8 cellular contexts compared by ENCODE assay signal in the genomic region with DNA sequence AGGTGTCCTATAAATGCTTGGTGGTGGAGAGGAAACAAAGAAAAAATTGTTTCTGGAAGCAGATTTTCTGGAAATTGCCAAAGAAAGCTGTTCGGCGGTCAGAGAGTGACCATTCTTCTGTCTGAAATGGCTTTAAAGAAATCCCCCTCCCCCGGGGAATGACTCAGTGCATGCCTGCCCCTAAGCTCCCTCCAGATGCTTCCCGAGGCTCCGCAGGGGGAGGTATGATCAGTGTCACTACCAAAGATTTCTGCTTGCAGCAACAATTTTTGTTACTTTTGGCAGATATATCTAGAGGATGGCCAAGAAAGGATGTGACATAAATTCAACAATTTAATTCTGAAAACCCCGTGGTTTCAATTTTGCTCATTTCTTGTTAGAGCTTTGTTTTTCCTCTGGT.
DNase-seq lines count a peak whose midpoint lies in the region; ATAC-seq, FAIRE-seq and TF ChIP-seq lines count a peak whose summit lies in the region.

No MANE protein-coding gene starts in this region.

- H3K4me3 ChIP-seq in esophagus muscularis mucosa (peak overlapping the region in 1 of 4 donors; percentile 4), tibial nerve (no peak overlapping the region)

- TF ChIP-seq CTCF in esophagus muscularis mucosa (IDR thresholded peaks at IDR 0.05) (no peak), tibial nerve (IDR thresholded peaks at IDR 0.05) (no peak)

- H3K4me1 ChIP-seq in esophagus muscularis mucosa (peaks cover 5 to 15% (median 6%) of the 10 kb centered on the region in 4 donors), tibial nerve (peaks cover 0 to 15% (median 0%) of the 10 kb centered on the region in 4 donors)

- no peaks in the 10 kb centered on the region for H3K27me3 ChIP-seq in esophagus muscularis mucosa
- no peaks in the 10 kb centered on the region for H3K27me3 ChIP-seq in tibial nerve

- no peaks in the 10 kb centered on the region for H3K36me3 ChIP-seq in esophagus muscularis mucosa
- H3K36me3 ChIP-seq in tibial nerve, result no peaks in the 10 kb centered on the region

- intact Hi-C loops in esophagus muscularis mucosa (cut with DNase I), result no loop called here

- H3K27ac ChIP-seq in esophagus muscularis mucosa (replicated peaks in 1 of 4) (peak overlapping the region; percentile 16 to 44 (median 32)), tibial nerve (peak overlapping the region in 2 of 4 donors; percentile 62 to 64)

- H3K9me3 ChIP-seq in esophagus muscularis mucosa (no peaks in the 10 kb centered on the region), tibial nerve (peaks cover 0 to 8% (median 0%) of the 10 kb centered on the region in 4 donors)

- no peak for TF ChIP-seq POLR2A in esophagus muscularis mucosa (IDR thresholded peaks at IDR 0.05; ENCODE audit: low read depth)
- TF ChIP-seq POLR2A in tibial nerve (IDR thresholded peaks at IDR 0.05), result no peak
- TF ChIP-seq POLR2A in GM12892 (IDR thresholded peaks at IDR 0.05; ENCODE audit: low read depth, low read length), result no peak

- TF ChIP-seq EP300 in esophagus muscularis mucosa (IDR thresholded peaks at IDR 0.05) (no peak), tibial nerve (IDR thresholded peaks at IDR 0.05) (peak in 1 of 2 donors; percentile 79)

- FAIRE-seq in GM12892 (lab: Jason Lieb, UNC), result no peak

- ATAC-seq in GM18519 (IDR thresholded peaks at IDR 0.05; ENCODE audit: low FRiP score, unreplicated experiment), result no peak

- DNase-seq in M059J (ENCODE audit: low read depth) (peak; percentile 72), esophagus muscularis mucosa (ENCODE audit: extremely low spot score) (no peak), lung microvascular endothelial cell (ENCODE audit: low read depth in 2 of 2) (peak; percentile 93 to 98), tibial nerve (ENCODE audit: low spot score in 2 of 2) (peak; percentile 55 to 67), NCI-H2227 treated with DMSO at 0.1 percent for 48 hours (lab: John Stamatoyannopoulos, UW) (no peak), GM12892 (ENCODE audit: insufficient read length) (no peak)
- DNase-seq in activated effector memory CD4-positive, alpha-beta T cell treated with anti-CD3 and anti-CD28 coated beads, Interleukin-2, amount 50 U/mL, for 16 hours, result no peak

- WGBS in esophagus muscularis mucosa, result 26% methylated on average over 6 of the region's 6 CpGs
- 10 to 14% methylated on average over 6 of the region's 6 CpGs for WGBS in tibial nerve, 2 donors

Comparison
In these comparisons a context has a peak if more than half of its experiments do, and no peak if none do; other contexts are left out.
1. DNase-seq: peak in M059J (single experiment), lung microvascular endothelial cell (2 of 2) and tibial nerve (2 of 2); none in esophagus muscularis mucosa (single experiment), activated effector memory CD4-positive, alpha-beta T cell treated with anti-CD3 and anti-CD28 coated beads, Interleukin-2, amount 50 U/mL, for 16 hours (single experiment), NCI-H2227 treated with DMSO at 0.1 percent for 48 hours (single experiment) and GM12892 (single experiment).